10 cellular contexts compared by ENCODE assay signal in the genomic region with DNA sequence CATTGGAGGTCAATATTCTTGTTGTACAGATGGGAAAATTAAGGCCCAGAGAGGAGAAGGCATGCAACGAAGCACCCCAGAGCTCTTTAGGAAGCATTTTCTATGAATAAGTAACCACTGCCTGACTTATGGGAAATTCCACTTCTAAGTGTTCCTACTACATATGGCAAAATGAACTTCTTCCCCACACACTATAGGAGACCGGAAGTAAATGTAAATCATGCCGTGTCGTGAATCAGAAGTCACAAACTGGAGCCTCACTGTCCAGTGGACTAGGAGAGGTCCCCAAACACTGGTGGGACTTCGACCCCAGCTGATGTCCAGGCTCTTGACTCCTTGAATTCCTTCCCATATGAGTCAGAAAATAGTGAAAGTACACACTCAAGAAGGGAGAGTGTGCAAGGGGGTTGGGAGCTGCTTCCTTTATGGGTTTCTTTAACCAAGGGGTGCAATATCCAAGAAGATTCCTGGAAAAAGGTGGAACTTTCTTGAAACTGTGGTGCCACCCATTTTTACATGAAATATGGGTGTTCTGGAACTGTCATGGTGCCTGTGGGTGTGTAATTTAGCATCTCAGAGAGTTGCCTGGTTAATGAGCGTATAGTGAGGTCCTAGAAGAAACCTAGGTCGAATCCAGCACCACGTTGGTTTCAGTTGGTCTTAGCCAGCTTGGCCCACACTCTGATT. TPM values are rescaled to one million over a fixed set of nuclear protein-coding genes. Genes with fewer than 3 reads are reported as not detected.
A peak's percentile ranks its signal among the peaks of the same experiment; 100 is the strongest.
DNase-seq lines count a peak whose midpoint lies in the region; ATAC-seq and TF ChIP-seq lines count a peak whose summit lies in the region.
"Had no signal": no experiment of that assay in that cellular context is flagged by ENCODE, and none has a peak within 500 bp of the region (broad histone marks: within the 10 kb centered on the region; RNA-seq: fewer than 3 reads in every experiment).

No MANE protein-coding gene starts in this region.

- TF ChIP-seq CTCF in mucosa of descending colon (IDR thresholded peaks at IDR 0.05): no peak
- no peak for TF ChIP-seq CTCF in WERI-Rb-1 (IDR thresholded peaks at IDR 0.05; ENCODE audit: low read depth, low read length)

- H3K36me3 ChIP-seq in mucosa of descending colon (ENCODE audit: low read depth): no peaks in the 10 kb centered on the region
- peaks cover 11% of the 10 kb centered on the region for H3K36me3 ChIP-seq in WERI-Rb-1

- ATAC-seq in GM21619 (IDR thresholded peaks at IDR 0.05; ENCODE audit: unreplicated experiment): peak; percentile 32
- peak; percentile 27 for ATAC-seq in mucosa of descending colon
- ATAC-seq in sciatic nerve: no peak

- DNase-seq in EH (ENCODE audit: low read depth) (peak; percentile 38), RPMI7951 (ENCODE audit: low read depth) (peak; percentile 45), mucosa of descending colon (no peak), WERI-Rb-1 (no peak), 8988T (no peak), sciatic nerve (ENCODE audit: low spot score) (no peak), NCI-H2029 treated with DMSO at 0.1 percent for 48 hours (lab: John Stamatoyannopoulos, UW) (no peak)
- DNase-seq: activated naive CD4-positive, alpha-beta T cell treated with anti-CD3 and anti-CD28 coated beads, Interleukin-2, amount 50 U/mL, for 16 hours; NCI-H2227 treated with DMSO at 0.1 percent for 48 hours had no signal

- H3K4me3 ChIP-seq in mucosa of descending colon (no peak overlapping the region), WERI-Rb-1 (ENCODE audit: low read depth, low read length) (no peak overlapping the region)

- intact Hi-C loops in mucosa of descending colon (cut with DNase I, micrococcal nuclease) (no loop called here), sciatic nerve (cut with DNase I) (no loop called here)

- H3K9me3 ChIP-seq in mucosa of descending colon (no peaks in the 10 kb centered on the region), WERI-Rb-1 (ENCODE audit: severe bottlenecking) (no peaks in the 10 kb centered on the region)

- H3K4me1 ChIP-seq in mucosa of descending colon (ENCODE audit: low read depth): peaks cover 14% of the 10 kb centered on the region

- H3K27me3 ChIP-seq in WERI-Rb-1 (ENCODE audit: insufficient read depth, low read depth, severe bottlenecking): no peaks in the 10 kb centered on the region

- no peak overlapping the region for H3K27ac ChIP-seq in WERI-Rb-1

RNA-seq across cellular contexts. Expression of a gene that starts 6.7 kb away (rescaled TPM):
- 6.8 and 11.1 TPM in 2 replicates for total RNA-seq in RPMI7951 (2014; rRNA removed; shearing (Covaris generic))
- total RNA-seq in mucosa of descending colon: 10 to 100 TPM; 20.0 to 50.6 (median 32.3) TPM
- 63.7 TPM for total RNA-seq in sciatic nerve

RNA-seq across cellular contexts. Expression of a gene that starts 12.3 kb away (rescaled TPM):
- 14.5 and 16.5 TPM in 2 replicates for total RNA-seq in RPMI7951 (2014; rRNA removed; shearing (Covaris generic))
- 10 to 100 TPM; 14.8 to 19.0 (median 18.1) TPM for total RNA-seq in mucosa of descending colon
- total RNA-seq in sciatic nerve: 190 TPM

RNA-seq across cellular contexts. Expression of a gene that starts 34.5 kb away (rescaled TPM):
- total RNA-seq in RPMI7951 (2014; rRNA removed; shearing (Covaris generic)): 32.5 and 47.1 TPM in 2 replicates
- total RNA-seq in mucosa of descending colon: 10 to 100 TPM; 14.6 to 17.7 (median 15.5) TPM
- 24.9 TPM for total RNA-seq in sciatic nerve

RNA-seq across cellular contexts. Expression of a gene that starts 55.1 kb away (rescaled TPM):
- not detected in 2 replicates for total RNA-seq in RPMI7951 (2014; rRNA removed; shearing (Covaris generic))
- total RNA-seq in mucosa of descending colon (10 to 100 TPM; 14.9 to 40.6 (median 17.4) TPM), sciatic nerve (not detected)

Comparison
In these comparisons a context has a peak if more than half of its experiments do, and no peak if none do; other contexts are left out.
1. DNase-seq: peak in EH (single experiment) and RPMI7951 (single experiment); none in mucosa of descending colon (0 of 3), WERI-Rb-1 (single experiment), 8988T (single experiment), sciatic nerve (single experiment) and NCI-H2029 treated with DMSO at 0.1 percent for 48 hours (single experiment).